In genomic region chr6:149020319-149020718, GRCh38 we compare ENCODE assay signal across 18 cellular contexts.
"Had no signal": no experiment of that assay in that cellular context is flagged by ENCODE, and none has a peak within 500 bp of the region (broad histone marks: within the 10 kb centered on the region; RNA-seq: fewer than 3 reads in every experiment).

No MANE protein-coding gene starts in this region.

- H3K4me3 ChIP-seq: esophagus squamous epithelium, left ventricle myocardium inferior, lung, right atrium auricular region, sigmoid colon, skin epidermis had no signal

- DNase-seq: effector memory CD4-positive, alpha-beta T cell; esophagus squamous epithelium; foreskin fibroblast; immature natural killer cell; kidney; left cardiac atrium; left ventricle myocardium inferior; mesendoderm; naive B cell; sigmoid colon; stimulated activated CD4-positive, alpha-beta T cell treated with anti-CD3 and anti-CD28 coated beads, Interleukin-2, amount 100 ng/mL, for 24 hours; stimulated activated CD4-positive, alpha-beta T cell treated with anti-CD3 and anti-CD28 coated beads, Interleukin-4, amount 100 ng/mL, for 4 hours; stimulated activated naive CD4-positive, alpha-beta T cell treated with Interleukin-2 at 50 U/mL for 16 hours; trophoblast cell had no signal

- ATAC-seq: left cardiac atrium had no signal

- H3K27ac ChIP-seq: esophagus squamous epithelium, left ventricle myocardium inferior, neutrophil, right atrium auricular region, sigmoid colon, skin epidermis had no signal

- H3K4me3 Mint-ChIP-seq: immature natural killer cell, naive B cell had no signal

- H3K9me3 Mint-ChIP-seq: immature natural killer cell, naive B cell had no signal

- H3K9me3 ChIP-seq: esophagus squamous epithelium, left ventricle myocardium inferior, neutrophil, right atrium auricular region, sigmoid colon had no signal

- H3K27me3 Mint-ChIP-seq: naive B cell had no signal

- H3K27ac Mint-ChIP-seq: immature natural killer cell had no signal

- H3K36me3 ChIP-seq: neutrophil, right atrium auricular region had no signal

- H3K27me3 ChIP-seq: esophagus squamous epithelium, neutrophil, right atrium auricular region, sigmoid colon had no signal

- H3K4me1 ChIP-seq: right atrium auricular region had no signal
